In genomic region chr3:174462908-174463307, GRCh38 we compare ENCODE assay signal across 30 cellular contexts.
"Had no signal": no experiment of that assay in that cellular context is flagged by ENCODE, and none has a peak within 500 bp of the region (broad histone marks: within the 10 kb centered on the region; RNA-seq: fewer than 3 reads in every experiment).

No MANE protein-coding gene starts in this region.

- H2AFZ ChIP-seq: parathyroid adenoma had no signal

- H3K4me1 Mint-ChIP-seq: naive B cell; stimulated activated naive CD8-positive, alpha-beta T cell treated with anti-CD3 and anti-CD28 coated beads, Interleukin-15, amount 100 ng/mL, for 72 hours had no signal

- H3K4me1 ChIP-seq: gastrocnemius medialis, left lung, parathyroid adenoma, right lobe of liver, suprapubic skin, thyroid gland had no signal

- H3K9me3 ChIP-seq: gastrocnemius medialis, left lung, mucosa of descending colon, neutrophil, right lobe of liver, suprapubic skin, thyroid gland had no signal

- H3K27me3 Mint-ChIP-seq: dendritic cell treated with granulocyte-macrophage colony-stimulating factor and Interleukin-4, amounts not matched to agents 40 ng/mL and 50 ng/mL, for 4 days; naive B cell; natural killer cell treated with Interleukin-12 subunit alpha and Interleukin-12 subunit beta and Interleukin-15 and Interleukin-18, amount 100 ng/mL, for 72 hours; progenitor cell of endocrine pancreas; stimulated activated naive CD8-positive, alpha-beta T cell treated with anti-CD3 and anti-CD28 coated beads, Interleukin-15, amount 100 ng/mL, for 72 hours had no signal

- H3K27ac Mint-ChIP-seq: dendritic cell treated with granulocyte-macrophage colony-stimulating factor and Interleukin-4, amounts not matched to agents 40 ng/mL and 50 ng/mL, for 4 days; endodermal cell; mesothelial cell of epicardium; naive B cell; natural killer cell treated with Interleukin-12 subunit alpha and Interleukin-12 subunit beta and Interleukin-15 and Interleukin-18, amount 100 ng/mL, for 72 hours; progenitor cell of endocrine pancreas had no signal

- H3K9me3 Mint-ChIP-seq: dendritic cell treated with granulocyte-macrophage colony-stimulating factor and Interleukin-4, amounts not matched to agents 40 ng/mL and 50 ng/mL, for 4 days; endodermal cell; mesothelial cell of epicardium; neural crest cell had no signal

- H3K9ac ChIP-seq: parathyroid adenoma had no signal

- H3K4me3 Mint-ChIP-seq: dendritic cell treated with granulocyte-macrophage colony-stimulating factor and Interleukin-4, amounts not matched to agents 40 ng/mL and 50 ng/mL, for 4 days; endodermal cell; mesothelial cell of epicardium; naive B cell; natural killer cell treated with Interleukin-12 subunit alpha and Interleukin-12 subunit beta and Interleukin-15 and Interleukin-18, amount 100 ng/mL, for 72 hours; neural crest cell; stimulated activated naive CD8-positive, alpha-beta T cell treated with anti-CD3 and anti-CD28 coated beads, Interleukin-15, amount 100 ng/mL, for 72 hours had no signal

- ATAC-seq: esophagus mucosa; gastrocnemius medialis; left lung; mucosa of descending colon; natural killer cell treated with Interleukin-12 subunit alpha and Interleukin-12 subunit beta and Interleukin-15 and Interleukin-18, amount 100 ng/mL, for 72 hours; right lobe of liver; stimulated activated naive CD8-positive, alpha-beta T cell treated with anti-CD3 and anti-CD28 coated beads, Interleukin-15, amount 100 ng/mL, for 72 hours had no signal

- H3K4me3 ChIP-seq: gastrocnemius medialis, left lung, mucosa of descending colon, right lobe of liver, suprapubic skin, thyroid gland had no signal

- H3K79me2 ChIP-seq: parathyroid adenoma had no signal

- H3K27ac ChIP-seq: epithelial cell of prostate, gastrocnemius medialis, left lung, neutrophil, parathyroid adenoma, right lobe of liver, suprapubic skin, thyroid gland had no signal

- H3K36me3 Mint-ChIP-seq: naive B cell; natural killer cell treated with Interleukin-12 subunit alpha and Interleukin-12 subunit beta and Interleukin-15 and Interleukin-18, amount 100 ng/mL, for 72 hours had no signal

- DNase-seq: effector CD8-positive, alpha-beta T cell; endodermal cell; foreskin fibroblast; gastrocnemius medialis; head of caudate nucleus; kidney; left lung; mesenchymal stem cell; mucosa of descending colon; naive B cell; right lobe of liver; small intestine; stimulated activated CD4-positive, alpha-beta T cell treated with anti-CD3 and anti-CD28 coated beads, Interleukin-12 subunit alpha, Interleukin-12 subunit beta, amount 100 ng/mL, for 4 hours; stimulated activated CD4-positive, alpha-beta T cell treated with anti-CD3 and anti-CD28 coated beads, Interleukin-1b, Interleukin-23, amount 100 ng/mL, for 48 hours; stimulated activated CD4-positive, alpha-beta T cell treated with anti-CD3 and anti-CD28 coated beads, Interleukin-4, amount 100 ng/mL, for 1 hour; stimulated activated CD8-positive, alpha-beta memory T cell treated with anti-CD3 and anti-CD28 coated beads, Interleukin-4, amount 100 ng/mL, for 48 hours; stimulated activated naive CD4-positive, alpha-beta T cell; stimulated activated naive CD8-positive, alpha-beta T cell treated with anti-CD3 and anti-CD28 coated beads, Interleukin-15, amount 100 ng/mL, for 72 hours; thyroid gland; trophoblast cell had no signal

- H3K27me3 ChIP-seq: gastrocnemius medialis, left lung, neutrophil, right lobe of liver, suprapubic skin, thyroid gland had no signal

- H3K36me3 ChIP-seq: gastrocnemius medialis, left lung, neutrophil, right lobe of liver, suprapubic skin, thyroid gland had no signal
